ENCODE assay signal across 8 cellular contexts in genomic region chr12:29148065-29148957, GRCh38. TPM values are rescaled to one million over a fixed set of nuclear protein-coding genes. Genes with fewer than 3 reads are reported as not detected.
DNase-seq lines count a peak whose midpoint lies in the region; TF ChIP-seq lines count a peak whose summit lies in the region.

No MANE protein-coding gene starts in this region.

- peaks cover 43% of the 10 kb centered on the region for H3K4me1 ChIP-seq in left ventricle myocardium inferior

- no peaks in the 10 kb centered on the region for H3K9me3 Mint-ChIP-seq in activated naive CD8-positive, alpha-beta T cell (ENCODE audit: low read depth)

- no peak for TF ChIP-seq CTCF in left ventricle myocardium inferior (IDR thresholded peaks at IDR 0.05; ENCODE audit: borderline replicate concordance)

- peak; percentile 6 for DNase-seq in stimulated activated CD4-positive, alpha-beta T cell treated with anti-CD3 and anti-CD28 coated beads, Interleukin-1b, Interleukin-23, amount 100 ng/mL, for 48 hours
- no peak for DNase-seq in stimulated activated CD4-positive, alpha-beta T cell treated with anti-CD3 and anti-CD28 coated beads, Interleukin-15, amount 100 ng/mL, for 24 hours
- DNase-seq in HT1080 (ENCODE audit: low read depth) (peak; percentile 34), left ventricle myocardium inferior (peak; percentile 42), renal cortical epithelial cell (ENCODE audit: low read depth) (peak; percentile 6), inferior parietal cortex (ENCODE audit: extremely low spot score) (no peak), GM19240 (ENCODE audit: insufficient read length, low spot score) (no peak)

- H3K27ac Mint-ChIP-seq in activated naive CD8-positive, alpha-beta T cell = peak overlapping the region; percentile 31

- H3K9me3 ChIP-seq in left ventricle myocardium inferior (replicated peaks) = peaks cover 12% of the 10 kb centered on the region

- peak overlapping the region; percentile 88 for H3K27ac ChIP-seq in left ventricle myocardium inferior (replicated peaks)

- intact Hi-C loops in left ventricle myocardium inferior (cut with micrococcal nuclease) = no loop called here

- H3K4me3 ChIP-seq in left ventricle myocardium inferior = peak overlapping the region; percentile 85

- H3K4me1 Mint-ChIP-seq in activated naive CD8-positive, alpha-beta T cell (ENCODE audit: low read depth) = peaks cover 10% of the 10 kb centered on the region

- H3K27me3 Mint-ChIP-seq in activated naive CD8-positive, alpha-beta T cell = peaks cover 5% of the 10 kb centered on the region

- peak overlapping the region; percentile 89 for H3K4me3 Mint-ChIP-seq in activated naive CD8-positive, alpha-beta T cell

- peaks cover 12% of the 10 kb centered on the region for H3K27me3 ChIP-seq in left ventricle myocardium inferior (ENCODE audit: low read depth)

- no peaks in the 10 kb centered on the region for H3K36me3 Mint-ChIP-seq in activated naive CD8-positive, alpha-beta T cell

- H3K36me3 ChIP-seq in left ventricle myocardium inferior = no peaks in the 10 kb centered on the region

RNA-seq across cellular contexts. Expression of gene FAR2, which starts 0.8 kb away (rescaled TPM):
- 10.1 and 12.4 TPM in 2 replicates for total RNA-seq in HT1080 (2014; rRNA removed; shearing (Covaris generic))
- 18.1 and 19.1 TPM in 2 replicates for polyA plus RNA-seq in HT1080 (2015; cell fraction: cytosol; rRNA removed)
- polyA plus RNA-seq in HT1080 (2015; cell fraction: nucleus; rRNA removed) = 34.9 and 38.3 TPM in 2 replicates
- total RNA-seq in left ventricle myocardium inferior (3.4 TPM), renal cortical epithelial cell (1.6 and 17.0 TPM in 2 replicates)

Comparison
In these comparisons a context has a peak if more than half of its experiments do, and no peak if none do; other contexts are left out.
1. DNase-seq: peak in stimulated activated CD4-positive, alpha-beta T cell treated with anti-CD3 and anti-CD28 coated beads, Interleukin-1b, Interleukin-23, amount 100 ng/mL, for 48 hours (single experiment), HT1080 (single experiment), left ventricle myocardium inferior (single experiment) and renal cortical epithelial cell (single experiment); none in stimulated activated CD4-positive, alpha-beta T cell treated with anti-CD3 and anti-CD28 coated beads, Interleukin-15, amount 100 ng/mL, for 24 hours (single experiment), inferior parietal cortex (single experiment) and GM19240 (single experiment).